In genomic region chr10:59892697-59893096, GRCh38 we compare ENCODE assay signal across 28 cellular contexts. TPM values are rescaled to one million over a fixed set of nuclear protein-coding genes. Genes with fewer than 3 reads are reported as not detected.
DNase-seq lines count a peak whose midpoint lies in the region; ATAC-seq and TF ChIP-seq lines count a peak whose summit lies in the region.
"Had no signal": no experiment of that assay in that cellular context is flagged by ENCODE, and none has a peak within 500 bp of the region (broad histone marks: within the 10 kb centered on the region; RNA-seq: fewer than 3 reads in every experiment).

No MANE protein-coding gene starts in this region.

- H3K36me3 ChIP-seq in left ventricle myocardium inferior (peaks cover 13% of the 10 kb centered on the region), spleen (peaks cover 0 to 27% (median 0%) of the 10 kb centered on the region in 6 donors)
- H3K36me3 ChIP-seq: BE2C, MG63, right lobe of liver had no signal

- no peak overlapping the region for H3K4me3 Mint-ChIP-seq in activated T-helper 17 cell treated with anti-CD3 and anti-CD28 coated beads, Interleukin-2, amount 50 U/mL, for 72 hours
- H3K4me3 Mint-ChIP-seq: activated CD4-positive, alpha-beta T cell treated with anti-CD3 and anti-CD28 coated beads for 36 hours; activated CD8-positive, alpha-beta T cell treated with anti-CD3 and anti-CD28 coated beads, Interleukin-2, amount 10 ng/mL, durations not matched to agents 7 days and 5 days; activated naive CD8-positive, alpha-beta T cell treated with anti-CD3 and anti-CD28 coated beads, Interleukin-2, amount 10 ng/mL, durations not matched to agents 7 days and 5 days; central memory CD8-positive, alpha-beta T cell; neural crest cell; stimulated activated naive CD8-positive, alpha-beta T cell treated with anti-CD3 and anti-CD28 coated beads, Interleukin-15, Interleukin-2, amounts not matched to agents 100 ng/mL and 50 ng/mL, for 24 hours had no signal

- no peak overlapping the region for H3K4me3 ChIP-seq in left ventricle myocardium inferior
- no peak overlapping the region for H3K4me3 ChIP-seq in spleen
- H3K4me3 ChIP-seq: MG63, right lobe of liver, tibial nerve had no signal

- H3K27me3 ChIP-seq in left ventricle myocardium inferior (ENCODE audit: low read depth) (no peaks in the 10 kb centered on the region), spleen (replicated peaks in 1 of 7) (no peaks in the 10 kb centered on the region)
- H3K27me3 ChIP-seq: BE2C, MG63, right lobe of liver, tibial nerve had no signal

- H3K9me3 ChIP-seq in left ventricle myocardium inferior (replicated peaks), result no peaks in the 10 kb centered on the region
- no peaks in the 10 kb centered on the region for H3K9me3 ChIP-seq in spleen
- H3K9me3 ChIP-seq: BE2C, MG63, right lobe of liver, SK-N-SH, tibial nerve had no signal

- TF ChIP-seq CTCF in left ventricle myocardium inferior (IDR thresholded peaks at IDR 0.05; ENCODE audit: borderline replicate concordance) (no peak), spleen (IDR thresholded peaks at IDR 0.05 in 8 of 11, conservative IDR thresholded peaks at IDR 0.05 in 3 of 11) (no peak)

- intact Hi-C loops in left ventricle myocardium inferior (cut with micrococcal nuclease), result no loop called here
- intact Hi-C loops in spleen (cut with DNase I; ENCODE audit: low total_unique reads), result no loop called here

- peaks cover 52% of the 10 kb centered on the region for H3K36me3 Mint-ChIP-seq in activated T-helper 17 cell treated with anti-CD3 and anti-CD28 coated beads, Interleukin-2, amount 50 U/mL, for 72 hours (ENCODE audit: low read depth)

- no peak for ATAC-seq in activated T-helper 17 cell treated with anti-CD3 and anti-CD28 coated beads, Interleukin-2, amount 50 U/mL, for 72 hours (replicated peaks)
- ATAC-seq in HG03469 (IDR thresholded peaks at IDR 0.05; ENCODE audit: unreplicated experiment) (no peak), HG02763 (IDR thresholded peaks at IDR 0.05; ENCODE audit: unreplicated experiment) (no peak)
- ATAC-seq: activated CD4-positive, alpha-beta T cell treated with anti-CD3 and anti-CD28 coated beads for 36 hours; activated CD8-positive, alpha-beta T cell treated with anti-CD3 and anti-CD28 coated beads, Interleukin-2, amount 10 ng/mL, durations not matched to agents 7 days and 5 days had no signal

- no peaks in the 10 kb centered on the region for H3K9me3 Mint-ChIP-seq in activated T-helper 17 cell treated with anti-CD3 and anti-CD28 coated beads, Interleukin-2, amount 50 U/mL, for 72 hours
- H3K9me3 Mint-ChIP-seq: activated naive CD8-positive, alpha-beta T cell treated with anti-CD3 and anti-CD28 coated beads, Interleukin-2, amount 10 ng/mL, durations not matched to agents 7 days and 5 days; central memory CD8-positive, alpha-beta T cell; neural crest cell; stimulated activated naive CD8-positive, alpha-beta T cell treated with anti-CD3 and anti-CD28 coated beads, Interleukin-15, Interleukin-2, amounts not matched to agents 100 ng/mL and 50 ng/mL, for 24 hours had no signal

- WGBS in spleen, 5 donors, result 62 to 85% (median 69%) methylated on average over 3 of the region's 3 CpGs

- H3K27me3 Mint-ChIP-seq in activated T-helper 17 cell treated with anti-CD3 and anti-CD28 coated beads, Interleukin-2, amount 50 U/mL, for 72 hours, result no peaks in the 10 kb centered on the region
- H3K27me3 Mint-ChIP-seq: activated CD4-positive, alpha-beta T cell treated with anti-CD3 and anti-CD28 coated beads for 36 hours; activated naive CD8-positive, alpha-beta T cell treated with anti-CD3 and anti-CD28 coated beads, Interleukin-2, amount 10 ng/mL, durations not matched to agents 7 days and 5 days; central memory CD8-positive, alpha-beta T cell; stimulated activated naive CD8-positive, alpha-beta T cell treated with anti-CD3 and anti-CD28 coated beads, Interleukin-15, Interleukin-2, amounts not matched to agents 100 ng/mL and 50 ng/mL, for 24 hours had no signal

- DNase-seq in CD1c-positive myeloid dendritic cell (ENCODE audit: extremely low spot score) (peak; percentile 14), left ventricle myocardium inferior (no peak), spleen (no peak), NCI-H82 treated with DMSO at 0.1 percent for 48 hours (lab: John Stamatoyannopoulos, UW; ENCODE audit: unreplicated experiment) (no peak), COR-L47 (lab: John Stamatoyannopoulos, UW) (no peak)
- DNase-seq: activated CD4-positive, alpha-beta T cell treated with anti-CD3 and anti-CD28 coated beads for 36 hours; activated CD8-positive, alpha-beta T cell treated with anti-CD3 and anti-CD28 coated beads, Interleukin-2, amount 10 ng/mL, durations not matched to agents 7 days and 5 days; activated gamma-delta T cell; activated naive CD8-positive, alpha-beta T cell treated with anti-CD3 and anti-CD28 coated beads, Interleukin-2, amount 10 ng/mL, durations not matched to agents 7 days and 5 days; BE2C; H7; islet precursor cell; KBM-7; MG63; NCI-H1417; NCI-H2081 treated with DMSO at 0.1 percent for 48 hours; NCI-H446 treated with DMSO at 0.1 percent for 48 hours; right lobe of liver; SK-N-SH had no signal

- H3K4me1 ChIP-seq in left ventricle myocardium inferior (peaks cover 79% of the 10 kb centered on the region), spleen (peaks cover 25 to 98% (median 58%) of the 10 kb centered on the region in 6 donors)

- H3K4me1 Mint-ChIP-seq in activated T-helper 17 cell treated with anti-CD3 and anti-CD28 coated beads, Interleukin-2, amount 50 U/mL, for 72 hours, result peaks cover 53% of the 10 kb centered on the region

- H3K27ac ChIP-seq in left ventricle myocardium inferior (replicated peaks), result peak overlapping the region; percentile 39
- peak overlapping the region in 5 of 8 donors; percentile 3 to 73 (median 58) for H3K27ac ChIP-seq in spleen
- H3K27ac ChIP-seq: parathyroid adenoma, right lobe of liver, RWPE1, tibial nerve had no signal

- peak overlapping the region; percentile 52 for H3K27ac Mint-ChIP-seq in activated T-helper 17 cell treated with anti-CD3 and anti-CD28 coated beads, Interleukin-2, amount 50 U/mL, for 72 hours
- H3K27ac Mint-ChIP-seq: activated CD4-positive, alpha-beta T cell treated with anti-CD3 and anti-CD28 coated beads for 36 hours; activated CD8-positive, alpha-beta T cell treated with anti-CD3 and anti-CD28 coated beads, Interleukin-2, amount 10 ng/mL, durations not matched to agents 7 days and 5 days; stimulated activated naive CD8-positive, alpha-beta T cell treated with anti-CD3 and anti-CD28 coated beads, Interleukin-15, Interleukin-2, amounts not matched to agents 100 ng/mL and 50 ng/mL, for 24 hours had no signal

- TF ChIP-seq POLR2A in spleen (IDR thresholded peaks at IDR 0.05), result no peak

RNA-seq across cellular contexts. Expression of gene CCDC6, which starts 13.7 kb away (rescaled TPM):
- total RNA-seq in activated T-helper 17 cell treated with anti-CD3 and anti-CD28 coated beads, Interleukin-2, amount 50 U/mL, for 72 hours, result 10 to 100 TPM; 34.4 to 49.1 TPM
- total RNA-seq in left ventricle myocardium inferior (16.4 TPM), spleen (10 to 100 TPM; 29.3 to 55.1 (median 41.3) TPM)
- polyA plus RNA-seq in spleen, result 10 to 100 TPM in 2 of 3 donors, 1 to 10 TPM in 1; 8.7 to 13.9 (median 13.7) TPM
